In the genomic region with DNA sequence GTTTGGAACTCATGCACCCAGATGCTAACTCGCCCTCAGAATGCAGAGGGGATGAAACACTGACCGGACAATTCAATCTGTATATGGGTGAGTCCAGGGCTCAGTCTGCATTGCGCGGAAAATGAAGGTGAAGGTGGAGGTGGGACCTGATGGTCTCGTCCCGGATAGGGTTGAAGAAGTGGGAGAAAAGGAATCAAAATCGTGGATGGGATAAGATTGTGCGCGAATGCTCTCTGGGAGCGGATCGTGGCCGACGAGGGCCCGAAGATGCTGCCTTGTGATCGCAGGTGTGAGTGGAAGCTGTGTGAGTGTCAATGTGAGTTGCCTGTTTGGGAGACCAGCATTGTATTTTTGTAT, we compare ENCODE assay signal across 8 cellular contexts. TPM values are rescaled to one million over a fixed set of nuclear protein-coding genes. Genes with fewer than 3 reads are reported as not detected.
A peak's percentile ranks its signal among the peaks of the same experiment; 100 is the strongest.
DNase-seq lines count a peak whose midpoint lies in the region; TF ChIP-seq lines count a peak whose summit lies in the region.

No MANE protein-coding gene starts in this region.

- peak overlapping the region; percentile 97 for H3K4me2 ChIP-seq in neural progenitor cell

- H3K4me3 ChIP-seq in GM12875 (ENCODE audit: low read depth, low read length) (peak overlapping the region; percentile 92), HUES6 (ENCODE audit: low read depth, low read length) (peak overlapping the region; percentile 90), neural progenitor cell (peak overlapping the region; percentile 74)

- no peaks in the 10 kb centered on the region for H3F3A ChIP-seq in neural progenitor cell (ENCODE audit: low read depth)

- H3K4me3 Mint-ChIP-seq in neural progenitor cell, result peak overlapping the region; percentile 98

- peaks cover 47% of the 10 kb centered on the region for H3K79me2 ChIP-seq in neural progenitor cell (ENCODE audit: low read depth)

- no peaks in the 10 kb centered on the region for H3K4me1 ChIP-seq in HUES6 (ENCODE audit: control insufficient read depth, insufficient read depth, low read length)
- no peaks in the 10 kb centered on the region for H3K4me1 ChIP-seq in neural progenitor cell

- peaks cover 5% of the 10 kb centered on the region for H3K27me3 Mint-ChIP-seq in neural progenitor cell (ENCODE audit: insufficient read depth, low read depth)

- H3K9ac ChIP-seq in HUES6 (ENCODE audit: low read length), result peak overlapping the region; percentile 90
- no peak overlapping the region for H3K9ac ChIP-seq in neural progenitor cell

- no peak overlapping the region for H3K27ac Mint-ChIP-seq in neural progenitor cell

- no peaks in the 10 kb centered on the region for H4K20me1 ChIP-seq in neural progenitor cell (ENCODE audit: low read depth)

- H3K27ac ChIP-seq in HUES6 (ENCODE audit: low read depth, low read length) (peak overlapping the region; percentile 80; the same call in 1 of the 2 replicates), cingulate gyrus (ENCODE audit: low read depth, low read length) (peak overlapping the region; percentile 42), neural progenitor cell (no peak overlapping the region)

- peaks cover 67% of the 10 kb centered on the region for H3K9me3 Mint-ChIP-seq in neural progenitor cell

- peaks cover 31% of the 10 kb centered on the region for H3K36me3 Mint-ChIP-seq in neural progenitor cell

- DNase-seq in neural progenitor cell (ENCODE audit: low spot score) (no peak), occipital lobe (lab: John Stamatoyannopoulos, UW) (no peak), GM03348 (ENCODE audit: low spot score) (no peak), T-helper 9 cell (no peak), NCI-H524 (lab: John Stamatoyannopoulos, UW) (no peak)

- H3K9me3 ChIP-seq in HUES6 (ENCODE audit: control insufficient read depth, insufficient read depth, low read depth, low read length) (peaks cover 36% of the 10 kb centered on the region; the same call in 1 of the 2 replicates), neural progenitor cell (ENCODE audit: low read depth) (peaks cover 14% of the 10 kb centered on the region)

- TF ChIP-seq CTCF in GM12875 (IDR thresholded peaks at IDR 0.05; ENCODE audit: borderline replicate concordance, insufficient read depth, low read depth, low read length) (no peak), neural progenitor cell (IDR thresholded peaks at IDR 0.05) (no peak)

- peaks cover 12% of the 10 kb centered on the region for H3K4me1 Mint-ChIP-seq in neural progenitor cell

- H3K36me3 ChIP-seq in HUES6 (ENCODE audit: control insufficient read depth, insufficient read depth, low read length) (peaks cover 14% of the 10 kb centered on the region), neural progenitor cell (peaks cover 22% of the 10 kb centered on the region)

- H3K27me3 ChIP-seq in HUES6 (ENCODE audit: control insufficient read depth, insufficient read depth, low read length), result no peaks in the 10 kb centered on the region
- H3K27me3 ChIP-seq in neural progenitor cell, result no peaks in the 10 kb centered on the region

- H2AFZ ChIP-seq in neural progenitor cell (replicated peaks), result peak overlapping the region; percentile 98

RNA-seq across cellular contexts. Expression of gene ZNF850, which starts 0.6 kb away (rescaled TPM):
- 25.5 and 32.1 TPM in 2 replicates for total RNA-seq in neural progenitor cell (ENCODE audit: low replicate concordance)
- total RNA-seq in occipital lobe, result 7.5 TPM
